2 cellular contexts compared by ENCODE assay signal in genomic region chr9:20593551-20593950, GRCh38.
TF ChIP-seq lines count a peak whose summit lies in the region.

No MANE protein-coding gene starts in this region.

TF ChIP-seq in IMR-90, 13 proteins besides CTCF, POLR2A, EP300 and RAD21:
- no peak for TF ChIP-seq MAFK (IDR thresholded peaks at IDR 0.05; ENCODE audit: low read depth, low read length)
- peak; percentile 61 for TF ChIP-seq CEBPB (IDR thresholded peaks at IDR 0.05; ENCODE audit: low read depth, low read length)

TF ChIP-seq in endothelial cell of umbilical vein, 7 proteins besides CTCF, POLR2A, EP300 and RAD21:
- TF ChIP-seq MAX (IDR thresholded peaks at IDR 0.05; ENCODE audit: insufficient read depth, insufficient read length) (no peak), FOS (IDR thresholded peaks at IDR 0.05; ENCODE audit: borderline replicate concordance, insufficient read depth, low read length) (peak; percentile 18)
